Comparison of ENCODE assay signal across 9 cellular contexts in genomic region chr3:192899540-192899982, GRCh38. TPM values are rescaled to one million over a fixed set of nuclear protein-coding genes. Genes with fewer than 3 reads are reported as not detected.
A peak's percentile ranks its signal among the peaks of the same experiment; 100 is the strongest.
DNase-seq lines count a peak whose midpoint lies in the region; ATAC-seq and TF ChIP-seq lines count a peak whose summit lies in the region.
"Had no signal": no experiment of that assay in that cellular context is flagged by ENCODE, and none has a peak within 500 bp of the region (broad histone marks: within the 10 kb centered on the region; RNA-seq: fewer than 3 reads in every experiment).

No MANE protein-coding gene starts in this region.

- H3K4me1 ChIP-seq in heart right ventricle, result peaks cover 0 to 23% (median 6%) of the 10 kb centered on the region in 9 donors
- no peaks in the 10 kb centered on the region for H3K4me1 ChIP-seq in mucosa of descending colon (ENCODE audit: low read depth)

- H3K36me3 ChIP-seq in heart right ventricle (no peaks in the 10 kb centered on the region), mucosa of descending colon (ENCODE audit: low read depth) (no peaks in the 10 kb centered on the region)

- TF ChIP-seq CTCF in heart right ventricle (IDR thresholded peaks at IDR 0.05) (no peak), mucosa of descending colon (IDR thresholded peaks at IDR 0.05) (no peak)

- DNase-seq in heart right ventricle (no peak), cardiac septum (ENCODE audit: low spot score) (no peak), RPMI7951 (ENCODE audit: low read depth) (peak; percentile 99), epithelial cell of prostate (ENCODE audit: low read depth, low spot score) (no peak), mucosa of descending colon (no peak), NCI-H128 (lab: John Stamatoyannopoulos, UW; ENCODE audit: unreplicated experiment) (no peak)
- no peak for DNase-seq in stimulated activated CD4-positive, alpha-beta T cell treated with anti-CD3 and anti-CD28 coated beads, Interleukin-15, amount 100 ng/mL, for 24 hours
- DNase-seq: NCI-H2029 had no signal

- intact Hi-C loops in heart right ventricle (cut with DNase I), result no loop called here
- intact Hi-C loops in cardiac septum (cut with DNase I), result no loop called here
- intact Hi-C loops in mucosa of descending colon (cut with DNase I, micrococcal nuclease), result no loop called here

- peak in 5 of 8 donors; percentile 16 to 63 (median 36) for ATAC-seq in heart right ventricle
- no peak for ATAC-seq in mucosa of descending colon
- no peak for ATAC-seq in HG03571 (IDR thresholded peaks at IDR 0.05; ENCODE audit: unreplicated experiment)

- WGBS in heart right ventricle, 2 donors, result 67 to 69% methylated on average over 3 of the region's 3 CpGs

- H3K27ac ChIP-seq in heart right ventricle, result peak overlapping the region in 1 of 10 donors; percentile 33
- peak overlapping the region; percentile 23 for H3K27ac ChIP-seq in epithelial cell of prostate

- no peak overlapping the region for H3K4me3 ChIP-seq in heart right ventricle
- no peak overlapping the region for H3K4me3 ChIP-seq in mucosa of descending colon

- H3K9me3 ChIP-seq in heart right ventricle (peaks cover 0 to 8% (median 0%) of the 10 kb centered on the region in 11 donors), mucosa of descending colon (no peaks in the 10 kb centered on the region)

- H3K27me3 ChIP-seq in heart right ventricle, result no peaks in the 10 kb centered on the region

RNA-seq across cellular contexts. Expression of gene MB21D2, which starts 18.1 kb away (rescaled TPM):
- total RNA-seq in heart right ventricle, result 1 to 10 TPM; 1.6 to 4.4 (median 3.5) TPM
- polyA plus RNA-seq in heart right ventricle, result 1 to 10 TPM in 1 of 2 donors, under 1 TPM in 1; 0.80 to 2.1 TPM
- total RNA-seq in cardiac septum, result 3.2 TPM
- 8.8 and 8.9 TPM in 2 replicates for total RNA-seq in RPMI7951 (2014; rRNA removed; shearing (Covaris generic))
- 1 to 10 TPM; 1.9 to 4.0 (median 2.7) TPM for total RNA-seq in mucosa of descending colon

Comparison
In these comparisons a context has a peak if more than half of its experiments do, and no peak if none do; other contexts are left out.
1. ATAC-seq: peak in heart right ventricle (5 of 8); none in mucosa of descending colon (single experiment) and HG03571 (single experiment).